ENCODE assay signal across 1 cellular context in the genomic region with DNA sequence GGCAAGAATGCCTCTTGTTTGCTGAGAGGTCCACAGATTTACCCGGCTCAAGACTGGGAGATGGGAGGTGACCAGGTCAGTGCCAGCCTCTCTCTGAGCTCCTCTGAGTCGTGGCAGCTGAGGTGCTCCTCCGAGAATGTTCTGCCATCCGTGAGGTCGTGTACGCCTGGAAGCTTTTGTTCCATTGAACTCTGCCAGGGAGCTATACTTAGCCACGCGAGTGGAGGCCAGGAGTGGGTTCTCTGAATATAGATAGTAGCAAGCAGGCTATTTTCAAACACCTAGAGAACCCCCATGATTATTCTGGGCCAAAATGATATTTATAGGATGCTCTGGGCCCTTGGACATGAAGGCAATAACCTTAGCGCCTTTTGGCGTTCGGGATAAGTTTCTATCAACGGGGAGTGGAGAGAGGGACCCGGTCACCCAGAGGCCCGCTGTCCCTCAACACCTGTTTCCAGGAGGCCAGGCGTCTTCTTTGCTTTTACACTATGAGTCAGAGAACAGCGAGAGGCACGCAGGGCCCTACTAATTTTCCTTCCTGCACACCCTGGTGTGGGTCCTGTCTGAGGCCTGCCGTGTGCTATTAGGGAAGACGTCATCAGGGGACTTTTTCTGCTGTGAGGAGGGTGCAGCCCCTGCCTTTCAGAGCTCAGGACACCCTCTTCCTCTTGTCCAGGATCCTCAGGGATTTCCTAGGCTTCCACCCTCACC.
TF ChIP-seq lines count a peak whose summit lies in the region.

No MANE protein-coding gene starts in this region.

TF ChIP-seq in GM12878, 131 proteins besides CTCF, POLR2A, EP300 and RAD21 (continues in another document):
- TF ChIP-seq LARP7 (IDR thresholded peaks at IDR 0.05) (no peak), ATF3 (IDR thresholded peaks at IDR 0.05; ENCODE audit: borderline replicate concordance, extremely low read depth, low read depth, low read length) (no peak), GATAD2B (conservative IDR thresholded peaks at IDR 0.05; ENCODE audit: low read depth) (no peak), EED (IDR thresholded peaks at IDR 0.05; ENCODE audit: low read depth) (peak; percentile 62; the same call in 1 of the 2 replicates), MYC (IDR thresholded peaks at IDR 0.05; ENCODE audit: insufficient read depth, insufficient read length, insufficient replicate concordance, low read length, severe bottlenecking) (no peak), TARDBP (IDR thresholded peaks at IDR 0.05; ENCODE audit: borderline replicate concordance) (no peak), NFYA (IDR thresholded peaks at IDR 0.05; ENCODE audit: borderline replicate concordance, low read depth, low read length) (no peak), FOXK2 (IDR thresholded peaks at IDR 0.05) (no peak), ATF2 (IDR thresholded peaks at IDR 0.05; ENCODE audit: low read length) (peak; percentile 58; the same call in 1 of the 2 replicates), NR2C1 (IDR thresholded peaks at IDR 0.05) (no peak), SREBF1 (IDR thresholded peaks at IDR 0.05; ENCODE audit: low read length) (no peak), NFXL1 (IDR thresholded peaks at IDR 0.05; ENCODE audit: borderline replicate concordance) (no peak), ETV6 (conservative IDR thresholded peaks at IDR 0.05 in 1 of 2, IDR thresholded peaks at IDR 0.05 in 1 of 2; ENCODE audit: borderline replicate concordance in 1 of 2, low read depth in 1 of 2) (no peak; a peak in 2 of 4 replicates), PAX5 (IDR thresholded peaks at IDR 0.05; ENCODE audit: borderline replicate concordance, low read depth, low read length) (no peak), POLR2AphosphoS2 (IDR thresholded peaks at IDR 0.05; ENCODE audit: low read depth, low read length) (no peak), ZBTB40 (IDR thresholded peaks at IDR 0.05; ENCODE audit: borderline replicate concordance) (no peak), SP1 (IDR thresholded peaks at IDR 0.05; ENCODE audit: low read depth, low read length) (no peak), ZZZ3 (IDR thresholded peaks at IDR 0.05; ENCODE audit: control insufficient read depth, insufficient read length, low read depth) (no peak), BRCA1 (IDR thresholded peaks at IDR 0.05; ENCODE audit: low read depth, low read length) (no peak), CHD4 (IDR thresholded peaks at IDR 0.05) (no peak), CREM (IDR thresholded peaks at IDR 0.05; ENCODE audit: low read depth) (peak; percentile 65; the same call in 1 of the 2 replicates), ESRRA (IDR thresholded peaks at IDR 0.05; ENCODE audit: low read length) (no peak), YBX1 (IDR thresholded peaks at IDR 0.05) (no peak), ATF7 (IDR thresholded peaks at IDR 0.05; ENCODE audit: low read depth) (peak; percentile 52; the same call in 1 of the 2 replicates), FOXM1 (IDR thresholded peaks at IDR 0.05; ENCODE audit: low read depth, low read length) (no peak), HCFC1 (IDR thresholded peaks at IDR 0.05; ENCODE audit: low read length) (no peak), BHLHE40 (IDR thresholded peaks at IDR 0.05; ENCODE audit: borderline replicate concordance in 1 of 2, low read depth in 2 of 2, low read length in 1 of 2) (0 out of 4 replicates have a peak, but pooled peaks of 1 of the 2 experiments have one; percentile 18), SUPT20H (IDR thresholded peaks at IDR 0.05; ENCODE audit: borderline replicate concordance, control insufficient read depth, low read depth, low read length) (no peak), TCF3 (IDR thresholded peaks at IDR 0.05; ENCODE audit: borderline replicate concordance, insufficient read depth, low read depth, low read length) (peak; percentile 54; the same call in 1 of the 2 replicates), CHD2 (IDR thresholded peaks at IDR 0.05; ENCODE audit: borderline replicate concordance, low read depth, low read length) (no peak), JUNB (IDR thresholded peaks at IDR 0.05) (peak; percentile 70), SIX5 (IDR thresholded peaks at IDR 0.05; ENCODE audit: low read depth, low read length, severe bottlenecking) (no peak), MTA2 (IDR thresholded peaks at IDR 0.05; ENCODE audit: low read depth) (no peak), RUNX3 (IDR thresholded peaks at IDR 0.05; ENCODE audit: low read length) (peak; percentile 24; the same call in 1 of the 2 replicates), ZNF217 (IDR thresholded peaks at IDR 0.05) (no peak), ZNF592 (IDR thresholded peaks at IDR 0.05) (no peak), SPI1 (IDR thresholded peaks at IDR 0.05; ENCODE audit: borderline replicate concordance, insufficient read depth, low read depth, low read length) (no peak), MEF2B (IDR thresholded peaks at IDR 0.05; ENCODE audit: partially characterized antibody, poor library complexity, severe bottlenecking) (no peak), TCF12 (IDR thresholded peaks at IDR 0.05; ENCODE audit: low read depth, low read length) (peak; percentile 60), BACH1 (IDR thresholded peaks at IDR 0.05; ENCODE audit: borderline replicate concordance) (no peak)
- TF ChIP-seq, protein P1, sequence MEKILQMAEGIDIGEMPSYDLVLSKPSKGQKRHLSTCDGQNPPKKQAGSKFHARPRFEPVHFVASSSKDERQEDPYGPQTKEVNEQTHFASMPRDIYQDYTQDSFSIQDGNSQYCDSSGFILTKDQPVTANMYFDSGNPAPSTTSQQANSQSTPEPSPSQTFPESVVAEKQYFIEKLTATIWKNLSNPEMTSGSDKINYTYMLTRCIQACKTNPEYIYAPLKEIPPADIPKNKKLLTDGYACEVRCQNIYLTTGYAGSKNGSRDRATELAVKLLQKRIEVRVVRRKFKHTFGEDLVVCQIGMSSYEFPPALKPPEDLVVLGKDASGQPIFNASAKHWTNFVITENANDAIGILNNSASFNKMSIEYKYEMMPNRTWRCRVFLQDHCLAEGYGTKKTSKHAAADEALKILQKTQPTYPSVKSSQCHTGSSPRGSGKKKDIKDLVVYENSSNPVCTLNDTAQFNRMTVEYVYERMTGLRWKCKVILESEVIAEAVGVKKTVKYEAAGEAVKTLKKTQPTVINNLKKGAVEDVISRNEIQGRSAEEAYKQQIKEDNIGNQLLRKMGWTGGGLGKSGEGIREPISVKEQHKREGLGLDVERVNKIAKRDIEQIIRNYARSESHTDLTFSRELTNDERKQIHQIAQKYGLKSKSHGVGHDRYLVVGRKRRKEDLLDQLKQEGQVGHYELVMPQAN (conservative IDR thresholded peaks at IDR 0.05), result no peak
- TF ChIP-seq, protein P2, sequence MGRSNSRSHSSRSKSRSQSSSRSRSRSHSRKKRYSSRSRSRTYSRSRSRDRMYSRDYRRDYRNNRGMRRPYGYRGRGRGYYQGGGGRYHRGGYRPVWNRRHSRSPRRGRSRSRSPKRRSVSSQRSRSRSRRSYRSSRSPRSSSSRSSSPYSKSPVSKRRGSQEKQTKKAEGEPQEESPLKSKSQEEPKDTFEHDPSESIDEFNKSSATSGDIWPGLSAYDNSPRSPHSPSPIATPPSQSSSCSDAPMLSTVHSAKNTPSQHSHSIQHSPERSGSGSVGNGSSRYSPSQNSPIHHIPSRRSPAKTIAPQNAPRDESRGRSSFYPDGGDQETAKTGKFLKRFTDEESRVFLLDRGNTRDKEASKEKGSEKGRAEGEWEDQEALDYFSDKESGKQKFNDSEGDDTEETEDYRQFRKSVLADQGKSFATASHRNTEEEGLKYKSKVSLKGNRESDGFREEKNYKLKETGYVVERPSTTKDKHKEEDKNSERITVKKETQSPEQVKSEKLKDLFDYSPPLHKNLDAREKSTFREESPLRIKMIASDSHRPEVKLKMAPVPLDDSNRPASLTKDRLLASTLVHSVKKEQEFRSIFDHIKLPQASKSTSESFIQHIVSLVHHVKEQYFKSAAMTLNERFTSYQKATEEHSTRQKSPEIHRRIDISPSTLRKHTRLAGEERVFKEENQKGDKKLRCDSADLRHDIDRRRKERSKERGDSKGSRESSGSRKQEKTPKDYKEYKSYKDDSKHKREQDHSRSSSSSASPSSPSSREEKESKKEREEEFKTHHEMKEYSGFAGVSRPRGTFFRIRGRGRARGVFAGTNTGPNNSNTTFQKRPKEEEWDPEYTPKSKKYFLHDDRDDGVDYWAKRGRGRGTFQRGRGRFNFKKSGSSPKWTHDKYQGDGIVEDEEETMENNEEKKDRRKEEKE (IDR thresholded peaks at IDR 0.05), result no peak
- TF ChIP-seq, protein P3, sequence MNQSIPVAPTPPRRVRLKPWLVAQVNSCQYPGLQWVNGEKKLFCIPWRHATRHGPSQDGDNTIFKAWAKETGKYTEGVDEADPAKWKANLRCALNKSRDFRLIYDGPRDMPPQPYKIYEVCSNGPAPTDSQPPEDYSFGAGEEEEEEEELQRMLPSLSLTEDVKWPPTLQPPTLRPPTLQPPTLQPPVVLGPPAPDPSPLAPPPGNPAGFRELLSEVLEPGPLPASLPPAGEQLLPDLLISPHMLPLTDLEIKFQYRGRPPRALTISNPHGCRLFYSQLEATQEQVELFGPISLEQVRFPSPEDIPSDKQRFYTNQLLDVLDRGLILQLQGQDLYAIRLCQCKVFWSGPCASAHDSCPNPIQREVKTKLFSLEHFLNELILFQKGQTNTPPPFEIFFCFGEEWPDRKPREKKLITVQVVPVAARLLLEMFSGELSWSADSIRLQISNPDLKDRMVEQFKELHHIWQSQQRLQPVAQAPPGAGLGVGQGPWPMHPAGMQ (IDR thresholded peaks at IDR 0.05; ENCODE audit: borderline replicate concordance), result no peak
- TF ChIP-seq, protein P4, sequence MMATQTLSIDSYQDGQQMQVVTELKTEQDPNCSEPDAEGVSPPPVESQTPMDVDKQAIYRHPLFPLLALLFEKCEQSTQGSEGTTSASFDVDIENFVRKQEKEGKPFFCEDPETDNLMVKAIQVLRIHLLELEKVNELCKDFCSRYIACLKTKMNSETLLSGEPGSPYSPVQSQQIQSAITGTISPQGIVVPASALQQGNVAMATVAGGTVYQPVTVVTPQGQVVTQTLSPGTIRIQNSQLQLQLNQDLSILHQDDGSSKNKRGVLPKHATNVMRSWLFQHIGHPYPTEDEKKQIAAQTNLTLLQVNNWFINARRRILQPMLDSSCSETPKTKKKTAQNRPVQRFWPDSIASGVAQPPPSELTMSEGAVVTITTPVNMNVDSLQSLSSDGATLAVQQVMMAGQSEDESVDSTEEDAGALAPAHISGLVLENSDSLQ (IDR thresholded peaks at IDR 0.05), result peak; percentile 7; the same call in 1 of the 2 replicates
